1 cellular context compared by ENCODE assay signal in the genomic region with DNA sequence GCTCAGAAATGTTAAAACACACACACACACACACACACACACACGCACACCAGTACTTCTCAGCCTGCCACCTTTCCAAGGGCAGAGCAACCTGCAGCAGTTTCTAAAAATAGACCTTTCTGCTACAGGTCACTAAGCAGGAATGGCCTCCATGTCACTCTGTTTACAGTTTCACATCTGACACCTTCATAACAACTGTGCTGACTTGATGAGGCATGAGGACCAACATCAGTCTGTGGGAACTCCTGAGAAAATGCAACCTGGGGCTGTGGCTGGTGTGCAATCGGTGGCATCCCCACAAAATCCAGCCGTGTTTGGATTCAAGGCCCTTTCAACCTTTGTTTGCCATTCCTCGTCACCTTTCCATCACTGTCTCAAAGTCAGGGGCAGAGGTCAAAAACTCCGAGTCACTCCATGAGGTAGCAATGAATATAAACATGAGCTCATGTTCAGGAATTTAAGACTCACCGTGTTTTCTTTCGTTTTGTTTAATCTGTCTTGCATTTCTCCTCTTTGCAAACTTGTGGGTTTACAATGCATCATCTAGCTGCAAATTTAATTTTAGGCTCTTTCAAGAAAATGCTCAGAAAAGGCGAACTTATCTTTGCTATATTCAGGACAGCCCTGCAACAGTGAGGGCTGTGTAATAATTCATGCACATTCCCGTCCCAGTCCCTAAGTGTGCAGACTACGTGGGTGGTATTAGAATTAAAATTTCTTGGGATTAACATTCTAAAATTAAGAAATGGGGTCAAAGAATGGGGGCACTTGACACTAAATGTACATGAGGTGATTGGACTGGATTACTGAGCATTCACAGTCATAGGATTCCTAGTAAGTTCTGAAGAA.
TF ChIP-seq lines count a peak whose summit lies in the region.

No MANE protein-coding gene starts in this region.

TF ChIP-seq in HepG2, 621 proteins besides CTCF, POLR2A, EP300 and RAD21 (continued from another document and continues in another):
- TF ChIP-seq, protein P1, sequence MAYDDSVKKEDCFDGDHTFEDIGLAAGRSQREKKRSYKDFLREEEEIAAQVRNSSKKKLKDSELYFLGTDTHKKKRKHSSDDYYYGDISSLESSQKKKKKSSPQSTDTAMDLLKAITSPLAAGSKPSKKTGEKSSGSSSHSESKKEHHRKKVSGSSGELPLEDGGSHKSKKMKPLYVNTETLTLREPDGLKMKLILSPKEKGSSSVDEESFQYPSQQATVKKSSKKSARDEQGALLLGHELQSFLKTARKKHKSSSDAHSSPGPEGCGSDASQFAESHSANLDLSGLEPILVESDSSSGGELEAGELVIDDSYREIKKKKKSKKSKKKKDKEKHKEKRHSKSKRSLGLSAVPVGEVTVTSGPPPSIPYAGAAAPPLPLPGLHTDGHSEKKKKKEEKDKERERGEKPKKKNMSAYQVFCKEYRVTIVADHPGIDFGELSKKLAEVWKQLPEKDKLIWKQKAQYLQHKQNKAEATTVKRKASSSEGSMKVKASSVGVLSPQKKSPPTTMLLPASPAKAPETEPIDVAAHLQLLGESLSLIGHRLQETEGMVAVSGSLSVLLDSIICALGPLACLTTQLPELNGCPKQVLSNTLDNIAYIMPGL (CRISPR knock-in tag; IDR thresholded peaks at IDR 0.05; ENCODE audit: borderline replicate concordance in 1 of 2, low read depth in 1 of 2), result no peak
- TF ChIP-seq KAT2B (IDR thresholded peaks at IDR 0.05; ENCODE audit: borderline replicate concordance, low read depth, low read length) (no peak), HES4 (CRISPR knock-in tag; IDR thresholded peaks at IDR 0.05; ENCODE audit: borderline replicate concordance) (no peak), SMC3 (IDR thresholded peaks at IDR 0.05; ENCODE audit: low read length) (no peak), SRF (IDR thresholded peaks at IDR 0.05; ENCODE audit: low read depth, low read length) (no peak), ZNF660 (CRISPR knock-in tag; IDR thresholded peaks at IDR 0.05; ENCODE audit: borderline replicate concordance, low read depth) (no peak), NFIC (IDR thresholded peaks at IDR 0.05; ENCODE audit: low read length) (peak; percentile 43; the same call in 1 of the 2 replicates), NCOR1 (IDR thresholded peaks at IDR 0.05; ENCODE audit: borderline replicate concordance, low read length) (peak; percentile 21; the same call in 1 of the 2 replicates), HMG20A (CRISPR knock-in tag; IDR thresholded peaks at IDR 0.05; ENCODE audit: borderline replicate concordance) (peak; percentile 56; the same call in 1 of the 2 replicates), ZNF101 (CRISPR knock-in tag; IDR thresholded peaks at IDR 0.05; ENCODE audit: borderline replicate concordance, low read depth) (no peak), YY1 (IDR thresholded peaks at IDR 0.05; ENCODE audit: insufficient read depth, insufficient replicate concordance, low read depth, low read length) (no peak), IKZF1 (IDR thresholded peaks at IDR 0.05) (no peak), RXRA (CRISPR knock-in tag; IDR thresholded peaks at IDR 0.05) (peak; percentile 79; the same call in 1 of the 2 replicates), HMG20B (CRISPR knock-in tag; conservative IDR thresholded peaks at IDR 0.05) (0 out of 2 replicates have a peak, but pooled peaks have one; percentile 47), ZNF224 (CRISPR knock-in tag; IDR thresholded peaks at IDR 0.05) (0 out of 2 replicates have a peak, but pooled peaks have one; percentile 46)
- TF ChIP-seq, protein P2, sequence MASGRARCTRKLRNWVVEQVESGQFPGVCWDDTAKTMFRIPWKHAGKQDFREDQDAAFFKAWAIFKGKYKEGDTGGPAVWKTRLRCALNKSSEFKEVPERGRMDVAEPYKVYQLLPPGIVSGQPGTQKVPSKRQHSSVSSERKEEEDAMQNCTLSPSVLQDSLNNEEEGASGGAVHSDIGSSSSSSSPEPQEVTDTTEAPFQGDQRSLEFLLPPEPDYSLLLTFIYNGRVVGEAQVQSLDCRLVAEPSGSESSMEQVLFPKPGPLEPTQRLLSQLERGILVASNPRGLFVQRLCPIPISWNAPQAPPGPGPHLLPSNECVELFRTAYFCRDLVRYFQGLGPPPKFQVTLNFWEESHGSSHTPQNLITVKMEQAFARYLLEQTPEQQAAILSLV (CRISPR knock-in tag; IDR thresholded peaks at IDR 0.05; ENCODE audit: borderline replicate concordance), result no peak
- TF ChIP-seq, protein P3, sequence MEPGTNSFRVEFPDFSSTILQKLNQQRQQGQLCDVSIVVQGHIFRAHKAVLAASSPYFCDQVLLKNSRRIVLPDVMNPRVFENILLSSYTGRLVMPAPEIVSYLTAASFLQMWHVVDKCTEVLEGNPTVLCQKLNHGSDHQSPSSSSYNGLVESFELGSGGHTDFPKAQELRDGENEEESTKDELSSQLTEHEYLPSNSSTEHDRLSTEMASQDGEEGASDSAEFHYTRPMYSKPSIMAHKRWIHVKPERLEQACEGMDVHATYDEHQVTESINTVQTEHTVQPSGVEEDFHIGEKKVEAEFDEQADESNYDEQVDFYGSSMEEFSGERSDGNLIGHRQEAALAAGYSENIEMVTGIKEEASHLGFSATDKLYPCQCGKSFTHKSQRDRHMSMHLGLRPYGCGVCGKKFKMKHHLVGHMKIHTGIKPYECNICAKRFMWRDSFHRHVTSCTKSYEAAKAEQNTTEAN (CRISPR knock-in tag; conservative IDR thresholded peaks at IDR 0.05), result no peak
- TF ChIP-seq, protein P4, sequence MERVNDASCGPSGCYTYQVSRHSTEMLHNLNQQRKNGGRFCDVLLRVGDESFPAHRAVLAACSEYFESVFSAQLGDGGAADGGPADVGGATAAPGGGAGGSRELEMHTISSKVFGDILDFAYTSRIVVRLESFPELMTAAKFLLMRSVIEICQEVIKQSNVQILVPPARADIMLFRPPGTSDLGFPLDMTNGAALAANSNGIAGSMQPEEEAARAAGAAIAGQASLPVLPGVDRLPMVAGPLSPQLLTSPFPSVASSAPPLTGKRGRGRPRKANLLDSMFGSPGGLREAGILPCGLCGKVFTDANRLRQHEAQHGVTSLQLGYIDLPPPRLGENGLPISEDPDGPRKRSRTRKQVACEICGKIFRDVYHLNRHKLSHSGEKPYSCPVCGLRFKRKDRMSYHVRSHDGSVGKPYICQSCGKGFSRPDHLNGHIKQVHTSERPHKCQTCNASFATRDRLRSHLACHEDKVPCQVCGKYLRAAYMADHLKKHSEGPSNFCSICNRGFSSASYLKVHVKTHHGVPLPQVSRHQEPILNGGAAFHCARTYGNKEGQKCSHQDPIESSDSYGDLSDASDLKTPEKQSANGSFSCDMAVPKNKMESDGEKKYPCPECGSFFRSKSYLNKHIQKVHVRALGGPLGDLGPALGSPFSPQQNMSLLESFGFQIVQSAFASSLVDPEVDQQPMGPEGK (CRISPR knock-in tag; IDR thresholded peaks at IDR 0.05), result no peak; the same call in 1 of the 2 replicates
- TF ChIP-seq, protein P5, sequence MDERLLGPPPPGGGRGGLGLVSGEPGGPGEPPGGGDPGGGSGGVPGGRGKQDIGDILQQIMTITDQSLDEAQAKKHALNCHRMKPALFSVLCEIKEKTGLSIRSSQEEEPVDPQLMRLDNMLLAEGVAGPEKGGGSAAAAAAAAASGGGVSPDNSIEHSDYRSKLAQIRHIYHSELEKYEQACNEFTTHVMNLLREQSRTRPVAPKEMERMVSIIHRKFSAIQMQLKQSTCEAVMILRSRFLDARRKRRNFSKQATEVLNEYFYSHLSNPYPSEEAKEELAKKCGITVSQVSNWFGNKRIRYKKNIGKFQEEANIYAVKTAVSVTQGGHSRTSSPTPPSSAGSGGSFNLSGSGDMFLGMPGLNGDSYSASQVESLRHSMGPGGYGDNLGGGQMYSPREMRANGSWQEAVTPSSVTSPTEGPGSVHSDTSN (CRISPR knock-in tag; IDR thresholded peaks at IDR 0.05), result 0 out of 2 replicates have a peak, but pooled peaks have one; percentile 26
- TF ChIP-seq, protein P6, sequence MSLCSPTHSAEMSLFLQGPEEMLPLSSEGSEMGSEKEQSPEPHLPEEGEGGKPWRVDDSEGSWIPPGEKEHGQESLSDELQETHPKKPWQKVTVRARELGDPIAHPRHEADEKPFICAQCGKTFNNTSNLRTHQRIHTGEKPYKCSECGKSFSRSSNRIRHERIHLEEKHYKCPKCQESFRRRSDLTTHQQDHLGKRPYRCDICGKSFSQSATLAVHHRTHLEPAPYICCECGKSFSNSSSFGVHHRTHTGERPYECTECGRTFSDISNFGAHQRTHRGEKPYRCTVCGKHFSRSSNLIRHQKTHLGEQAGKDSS (CRISPR knock-in tag; IDR thresholded peaks at IDR 0.05; ENCODE audit: borderline replicate concordance, low read depth), result no peak
- TF ChIP-seq, protein P7, sequence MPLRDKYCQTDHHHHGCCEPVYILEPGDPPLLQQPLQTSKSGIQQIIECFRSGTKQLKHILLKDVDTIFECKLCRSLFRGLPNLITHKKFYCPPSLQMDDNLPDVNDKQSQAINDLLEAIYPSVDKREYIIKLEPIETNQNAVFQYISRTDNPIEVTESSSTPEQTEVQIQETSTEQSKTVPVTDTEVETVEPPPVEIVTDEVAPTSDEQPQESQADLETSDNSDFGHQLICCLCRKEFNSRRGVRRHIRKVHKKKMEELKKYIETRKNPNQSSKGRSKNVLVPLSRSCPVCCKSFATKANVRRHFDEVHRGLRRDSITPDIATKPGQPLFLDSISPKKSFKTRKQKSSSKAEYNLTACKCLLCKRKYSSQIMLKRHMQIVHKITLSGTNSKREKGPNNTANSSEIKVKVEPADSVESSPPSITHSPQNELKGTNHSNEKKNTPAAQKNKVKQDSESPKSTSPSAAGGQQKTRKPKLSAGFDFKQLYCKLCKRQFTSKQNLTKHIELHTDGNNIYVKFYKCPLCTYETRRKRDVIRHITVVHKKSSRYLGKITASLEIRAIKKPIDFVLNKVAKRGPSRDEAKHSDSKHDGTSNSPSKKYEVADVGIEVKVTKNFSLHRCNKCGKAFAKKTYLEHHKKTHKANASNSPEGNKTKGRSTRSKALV (CRISPR knock-in tag; IDR thresholded peaks at IDR 0.05), result no peak
- TF ChIP-seq, protein P8, sequence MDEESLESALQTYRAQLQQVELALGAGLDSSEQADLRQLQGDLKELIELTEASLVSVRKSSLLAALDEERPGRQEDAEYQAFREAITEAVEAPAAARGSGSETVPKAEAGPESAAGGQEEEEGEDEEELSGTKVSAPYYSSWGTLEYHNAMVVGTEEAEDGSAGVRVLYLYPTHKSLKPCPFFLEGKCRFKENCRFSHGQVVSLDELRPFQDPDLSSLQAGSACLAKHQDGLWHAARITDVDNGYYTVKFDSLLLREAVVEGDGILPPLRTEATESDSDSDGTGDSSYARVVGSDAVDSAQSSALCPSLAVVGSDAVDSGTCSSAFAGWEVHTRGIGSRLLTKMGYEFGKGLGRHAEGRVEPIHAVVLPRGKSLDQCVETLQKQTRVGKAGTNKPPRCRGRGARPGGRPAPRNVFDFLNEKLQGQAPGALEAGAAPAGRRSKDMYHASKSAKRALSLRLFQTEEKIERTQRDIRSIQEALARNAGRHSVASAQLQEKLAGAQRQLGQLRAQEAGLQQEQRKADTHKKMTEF (CRISPR knock-in tag; IDR thresholded peaks at IDR 0.05), result peak; percentile 43; the same call in 1 of the 2 replicates
- TF ChIP-seq, protein P9, sequence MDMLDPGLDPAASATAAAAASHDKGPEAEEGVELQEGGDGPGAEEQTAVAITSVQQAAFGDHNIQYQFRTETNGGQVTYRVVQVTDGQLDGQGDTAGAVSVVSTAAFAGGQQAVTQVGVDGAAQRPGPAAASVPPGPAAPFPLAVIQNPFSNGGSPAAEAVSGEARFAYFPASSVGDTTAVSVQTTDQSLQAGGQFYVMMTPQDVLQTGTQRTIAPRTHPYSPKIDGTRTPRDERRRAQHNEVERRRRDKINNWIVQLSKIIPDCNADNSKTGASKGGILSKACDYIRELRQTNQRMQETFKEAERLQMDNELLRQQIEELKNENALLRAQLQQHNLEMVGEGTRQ (IDR thresholded peaks at IDR 0.05; ENCODE audit: low read depth, low read length), result no peak
- TF ChIP-seq, protein P9 (CRISPR knock-in tag; IDR thresholded peaks at IDR 0.05; ENCODE audit: borderline replicate concordance), result no peak
- TF ChIP-seq, protein P10, sequence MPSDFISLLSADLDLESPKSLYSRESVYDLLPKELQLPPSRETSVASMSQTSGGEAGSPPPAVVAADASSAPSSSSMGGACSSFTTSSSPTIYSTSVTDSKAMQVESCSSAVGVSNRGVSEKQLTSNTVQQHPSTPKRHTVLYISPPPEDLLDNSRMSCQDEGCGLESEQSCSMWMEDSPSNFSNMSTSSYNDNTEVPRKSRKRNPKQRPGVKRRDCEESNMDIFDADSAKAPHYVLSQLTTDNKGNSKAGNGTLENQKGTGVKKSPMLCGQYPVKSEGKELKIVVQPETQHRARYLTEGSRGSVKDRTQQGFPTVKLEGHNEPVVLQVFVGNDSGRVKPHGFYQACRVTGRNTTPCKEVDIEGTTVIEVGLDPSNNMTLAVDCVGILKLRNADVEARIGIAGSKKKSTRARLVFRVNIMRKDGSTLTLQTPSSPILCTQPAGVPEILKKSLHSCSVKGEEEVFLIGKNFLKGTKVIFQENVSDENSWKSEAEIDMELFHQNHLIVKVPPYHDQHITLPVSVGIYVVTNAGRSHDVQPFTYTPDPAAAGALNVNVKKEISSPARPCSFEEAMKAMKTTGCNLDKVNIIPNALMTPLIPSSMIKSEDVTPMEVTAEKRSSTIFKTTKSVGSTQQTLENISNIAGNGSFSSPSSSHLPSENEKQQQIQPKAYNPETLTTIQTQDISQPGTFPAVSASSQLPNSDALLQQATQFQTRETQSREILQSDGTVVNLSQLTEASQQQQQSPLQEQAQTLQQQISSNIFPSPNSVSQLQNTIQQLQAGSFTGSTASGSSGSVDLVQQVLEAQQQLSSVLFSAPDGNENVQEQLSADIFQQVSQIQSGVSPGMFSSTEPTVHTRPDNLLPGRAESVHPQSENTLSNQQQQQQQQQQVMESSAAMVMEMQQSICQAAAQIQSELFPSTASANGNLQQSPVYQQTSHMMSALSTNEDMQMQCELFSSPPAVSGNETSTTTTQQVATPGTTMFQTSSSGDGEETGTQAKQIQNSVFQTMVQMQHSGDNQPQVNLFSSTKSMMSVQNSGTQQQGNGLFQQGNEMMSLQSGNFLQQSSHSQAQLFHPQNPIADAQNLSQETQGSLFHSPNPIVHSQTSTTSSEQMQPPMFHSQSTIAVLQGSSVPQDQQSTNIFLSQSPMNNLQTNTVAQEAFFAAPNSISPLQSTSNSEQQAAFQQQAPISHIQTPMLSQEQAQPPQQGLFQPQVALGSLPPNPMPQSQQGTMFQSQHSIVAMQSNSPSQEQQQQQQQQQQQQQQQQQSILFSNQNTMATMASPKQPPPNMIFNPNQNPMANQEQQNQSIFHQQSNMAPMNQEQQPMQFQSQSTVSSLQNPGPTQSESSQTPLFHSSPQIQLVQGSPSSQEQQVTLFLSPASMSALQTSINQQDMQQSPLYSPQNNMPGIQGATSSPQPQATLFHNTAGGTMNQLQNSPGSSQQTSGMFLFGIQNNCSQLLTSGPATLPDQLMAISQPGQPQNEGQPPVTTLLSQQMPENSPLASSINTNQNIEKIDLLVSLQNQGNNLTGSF (CRISPR knock-in tag; IDR thresholded peaks at IDR 0.05), result no peak
- TF ChIP-seq, protein P11, sequence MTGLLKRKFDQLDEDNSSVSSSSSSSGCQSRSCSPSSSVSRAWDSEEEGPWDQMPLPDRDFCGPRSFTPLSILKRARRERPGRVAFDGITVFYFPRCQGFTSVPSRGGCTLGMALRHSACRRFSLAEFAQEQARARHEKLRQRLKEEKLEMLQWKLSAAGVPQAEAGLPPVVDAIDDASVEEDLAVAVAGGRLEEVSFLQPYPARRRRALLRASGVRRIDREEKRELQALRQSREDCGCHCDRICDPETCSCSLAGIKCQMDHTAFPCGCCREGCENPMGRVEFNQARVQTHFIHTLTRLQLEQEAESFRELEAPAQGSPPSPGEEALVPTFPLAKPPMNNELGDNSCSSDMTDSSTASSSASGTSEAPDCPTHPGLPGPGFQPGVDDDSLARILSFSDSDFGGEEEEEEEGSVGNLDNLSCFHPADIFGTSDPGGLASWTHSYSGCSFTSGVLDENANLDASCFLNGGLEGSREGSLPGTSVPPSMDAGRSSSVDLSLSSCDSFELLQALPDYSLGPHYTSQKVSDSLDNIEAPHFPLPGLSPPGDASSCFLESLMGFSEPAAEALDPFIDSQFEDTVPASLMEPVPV (CRISPR knock-in tag; IDR thresholded peaks at IDR 0.05), result no peak
